8 cellular contexts compared by ENCODE assay signal in the genomic region with DNA sequence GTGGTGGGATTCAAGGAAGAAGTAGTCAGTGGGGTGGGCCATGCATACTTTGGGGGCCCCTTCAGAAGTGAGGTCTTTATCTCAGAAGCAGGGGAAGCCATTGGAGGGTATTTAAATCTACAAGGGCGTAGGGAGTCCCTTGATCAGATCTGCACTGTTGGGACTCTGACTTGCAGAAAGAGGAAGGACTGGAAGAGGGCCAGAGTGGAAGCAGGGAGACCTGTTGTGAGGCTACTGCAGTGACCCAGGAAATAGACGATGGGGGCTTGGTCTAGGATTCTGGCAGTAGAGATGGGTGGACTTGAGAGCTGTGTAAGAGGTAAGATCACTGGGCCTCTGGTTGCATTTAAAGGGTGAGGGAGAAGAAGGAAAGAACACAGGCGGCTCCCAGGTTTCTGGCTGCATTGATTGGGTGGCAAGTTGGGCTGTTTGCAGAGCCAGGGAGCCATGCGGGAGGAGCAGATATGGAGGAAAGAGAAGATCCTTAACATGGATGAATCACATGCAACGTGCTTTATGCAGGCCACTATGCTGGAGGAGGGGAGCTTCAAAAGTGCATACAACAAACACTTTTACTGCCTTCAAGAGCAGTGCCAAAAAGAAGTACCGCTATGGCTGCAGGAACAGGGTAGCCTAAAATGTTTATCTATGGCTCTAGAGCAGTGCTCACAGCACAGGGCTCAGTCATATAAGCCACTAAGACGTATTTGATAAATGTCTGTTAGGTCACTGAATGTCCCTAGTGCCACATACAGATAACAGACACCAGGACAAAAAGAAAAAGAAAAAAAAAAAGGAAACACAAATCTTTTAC. TPM values are rescaled to one million over a fixed set of nuclear protein-coding genes. Genes with fewer than 3 reads are reported as not detected.
DNase-seq lines count a peak whose midpoint lies in the region; ATAC-seq and TF ChIP-seq lines count a peak whose summit lies in the region.

No MANE protein-coding gene starts in this region.

- intact Hi-C loops in activated CD4-positive, alpha-beta memory T cell treated with anti-CD3 and anti-CD28 coated beads for 36 hours (cut with micrococcal nuclease) = no loop called here
- intact Hi-C loops in testis (cut with DNase I; ENCODE audit: low total_unique reads) = no loop called here

- H3K27ac Mint-ChIP-seq in activated naive CD4-positive, alpha-beta T cell treated with anti-CD3 and anti-CD28 coated beads, Interleukin-2, amount 50 U/mL, for 24 hours = peak overlapping the region; percentile 8
- no peak overlapping the region for H3K27ac Mint-ChIP-seq in activated CD4-positive, alpha-beta memory T cell treated with anti-CD3 and anti-CD28 coated beads for 36 hours

- H3K4me3 Mint-ChIP-seq in activated naive CD4-positive, alpha-beta T cell treated with anti-CD3 and anti-CD28 coated beads, Interleukin-2, amount 50 U/mL, for 24 hours = peak overlapping the region; percentile 83
- H3K4me3 Mint-ChIP-seq in activated CD4-positive, alpha-beta memory T cell treated with anti-CD3 and anti-CD28 coated beads for 36 hours = peak overlapping the region; percentile 73

- no peak for DNase-seq in activated naive CD4-positive, alpha-beta T cell (lab: John Stamatoyannopoulos, UW)
- no peak for DNase-seq in activated CD4-positive, alpha-beta memory T cell treated with anti-CD3 and anti-CD28 coated beads for 36 hours
- DNase-seq in iris pigment epithelial cell (ENCODE audit: low read depth) (peak; percentile 29), tibial nerve (ENCODE audit: low spot score in 2 of 2) (no peak), testis (no peak)

- H3K9me3 Mint-ChIP-seq in activated naive CD4-positive, alpha-beta T cell treated with anti-CD3 and anti-CD28 coated beads, Interleukin-2, amount 50 U/mL, for 24 hours = no peaks in the 10 kb centered on the region
- H3K9me3 Mint-ChIP-seq in activated CD4-positive, alpha-beta memory T cell treated with anti-CD3 and anti-CD28 coated beads for 36 hours = no peaks in the 10 kb centered on the region

- ATAC-seq in GM18505 (IDR thresholded peaks at IDR 0.05; ENCODE audit: unreplicated experiment) (no peak), GM18858 (IDR thresholded peaks at IDR 0.05; ENCODE audit: unreplicated experiment) (no peak)

- H3K36me3 ChIP-seq in tibial nerve (peaks cover 0 to 5% (median 0%) of the 10 kb centered on the region in 3 donors), testis (ENCODE audit: low read depth, missing control alignments) (no peaks in the 10 kb centered on the region)

- peaks cover 27% of the 10 kb centered on the region for H3K4me1 Mint-ChIP-seq in activated naive CD4-positive, alpha-beta T cell treated with anti-CD3 and anti-CD28 coated beads, Interleukin-2, amount 50 U/mL, for 24 hours
- peaks cover 32% of the 10 kb centered on the region for H3K4me1 Mint-ChIP-seq in activated CD4-positive, alpha-beta memory T cell treated with anti-CD3 and anti-CD28 coated beads for 36 hours (ENCODE audit: low read depth)

- TF ChIP-seq CTCF in tibial nerve (IDR thresholded peaks at IDR 0.05) (no peak), testis (IDR thresholded peaks at IDR 0.05) (no peak)

- H3K27me3 ChIP-seq in tibial nerve (no peaks in the 10 kb centered on the region), testis (no peaks in the 10 kb centered on the region)

- CTCF ChIA-PET in activated CD4-positive, alpha-beta memory T cell treated with anti-CD3 and anti-CD28 coated beads for 36 hours (lab: Charles Lee) = no interaction called here

- no peaks in the 10 kb centered on the region for H3K27me3 Mint-ChIP-seq in activated naive CD4-positive, alpha-beta T cell treated with anti-CD3 and anti-CD28 coated beads, Interleukin-2, amount 50 U/mL, for 24 hours
- H3K27me3 Mint-ChIP-seq in activated CD4-positive, alpha-beta memory T cell treated with anti-CD3 and anti-CD28 coated beads for 36 hours = no peaks in the 10 kb centered on the region

- TF ChIP-seq POLR2A in tibial nerve (IDR thresholded peaks at IDR 0.05) = no peak
- TF ChIP-seq POLR2A in GM18505 (IDR thresholded peaks at IDR 0.05; ENCODE audit: borderline replicate concordance, extremely low read depth, insufficient read depth, insufficient read length) = no peak
- TF ChIP-seq POLR2A in testis (IDR thresholded peaks at IDR 0.05) = no peak

- H3K4me1 ChIP-seq in tibial nerve = peaks cover 0 to 45% (median 13%) of the 10 kb centered on the region in 4 donors
- H3K4me1 ChIP-seq in testis = peaks cover 17% of the 10 kb centered on the region

- 66 to 69% methylated on average over 7 of the region's 7 CpGs for WGBS in tibial nerve, 2 donors
- WGBS in testis, 2 donors = 52 to 58% methylated on average over 7 of the region's 7 CpGs

- TF ChIP-seq EP300 in tibial nerve (IDR thresholded peaks at IDR 0.05) = no peak

- H3K9me3 ChIP-seq in tibial nerve (no peaks in the 10 kb centered on the region), testis (no peaks in the 10 kb centered on the region)

- H3K36me3 Mint-ChIP-seq in activated naive CD4-positive, alpha-beta T cell treated with anti-CD3 and anti-CD28 coated beads, Interleukin-2, amount 50 U/mL, for 24 hours = no peaks in the 10 kb centered on the region
- H3K36me3 Mint-ChIP-seq in activated CD4-positive, alpha-beta memory T cell treated with anti-CD3 and anti-CD28 coated beads for 36 hours = no peaks in the 10 kb centered on the region

- H3K4me3 ChIP-seq in tibial nerve = peak overlapping the region in 3 of 4 donors; percentile 84 to 90 (median 87)
- peak overlapping the region in 1 of 2 donors; percentile 78 for H3K4me3 ChIP-seq in testis

- POLR2A ChIA-PET in activated CD4-positive, alpha-beta memory T cell treated with anti-CD3 and anti-CD28 coated beads for 36 hours (lab: Charles Lee) = no interaction called here

- H3K27ac ChIP-seq in tibial nerve (peak overlapping the region; percentile 83 to 95 (median 94)), testis (no peak overlapping the region)

RNA-seq across cellular contexts. Expression of a gene that starts 2.3 kb away (rescaled TPM):
- total RNA-seq in activated CD4-positive, alpha-beta memory T cell treated with anti-CD3 and anti-CD28 coated beads for 36 hours = 1 to 10 TPM; 4.5 to 7.6 TPM
- total RNA-seq in tibial nerve (10 to 100 TPM; 13.8 to 58.1 (median 21.7) TPM), testis (10 to 100 TPM; 25.4 to 32.2 TPM)
- polyA plus RNA-seq in testis (ENCODE audit: insufficient read depth, low read depth, low replicate concordance) = 24.0 TPM

RNA-seq across cellular contexts. Expression of a gene that starts 43.5 kb away (rescaled TPM):
- 10 to 100 TPM; 11.1 to 11.2 TPM for total RNA-seq in activated CD4-positive, alpha-beta memory T cell treated with anti-CD3 and anti-CD28 coated beads for 36 hours
- total RNA-seq in tibial nerve (10 to 100 TPM; 35.7 to 40.4 (median 39.4) TPM), testis (100 to 1,000 TPM; 108 to 168 TPM)
- 332 TPM for polyA plus RNA-seq in testis (ENCODE audit: insufficient read depth, low read depth, low replicate concordance)

Comparison
In these comparisons a context has a peak if more than half of its experiments do, and no peak if none do; other contexts are left out.
1. H3K27ac ChIP-seq: peak in tibial nerve (4 of 4); none in testis (0 of 2).